9 cellular contexts compared by ENCODE assay signal in genomic region chr3:45553469-45553974, GRCh38. TPM values are rescaled to one million over a fixed set of nuclear protein-coding genes. Genes with fewer than 3 reads are reported as not detected.
DNase-seq lines count a peak whose midpoint lies in the region; ATAC-seq and TF ChIP-seq lines count a peak whose summit lies in the region.
"Had no signal": no experiment of that assay in that cellular context is flagged by ENCODE, and none has a peak within 500 bp of the region (broad histone marks: within the 10 kb centered on the region; RNA-seq: fewer than 3 reads in every experiment).

No MANE protein-coding gene starts in this region.

- H3K27me3 Mint-ChIP-seq in endothelial cell (ENCODE audit: unreplicated experiment): peaks cover 7% of the 10 kb centered on the region
- H3K27me3 Mint-ChIP-seq in natural killer cell (ENCODE audit: low read depth in 2 of 2): no peaks in the 10 kb centered on the region
- H3K27me3 Mint-ChIP-seq: memory B cell had no signal

- H3K4me1 Mint-ChIP-seq in endothelial cell (ENCODE audit: unreplicated experiment) (peaks cover 40% of the 10 kb centered on the region), natural killer cell (peaks cover 23 to 29% of the 10 kb centered on the region in 2 donors)

- DNase-seq in NCI-H82 (lab: John Stamatoyannopoulos, UW) (peak; percentile 32), NCI-H82 treated with DMSO at 0.1 percent for 48 hours (lab: John Stamatoyannopoulos, UW; ENCODE audit: unreplicated experiment) (no peak), NCI-H524 (lab: John Stamatoyannopoulos, UW) (peak; percentile 29 to 76), endothelial cell (ENCODE audit: low spot score) (no peak), natural killer cell (no peak), posterior vena cava (ENCODE audit: low spot score) (no peak)
- no peak for DNase-seq in activated CD8-positive, alpha-beta memory T cell treated with anti-CD3 and anti-CD28 coated beads, Interleukin-2, amount 50 U/mL, for 48 hours
- DNase-seq in activated CD4-positive, alpha-beta T cell treated with anti-CD3 and anti-CD28 coated beads, Interleukin-2, amount 50 U/mL, for 4 hours: no peak

- no peaks in the 10 kb centered on the region for H3K36me3 Mint-ChIP-seq in endothelial cell (ENCODE audit: low read depth, unreplicated experiment)
- no peaks in the 10 kb centered on the region for H3K36me3 Mint-ChIP-seq in natural killer cell
- H3K36me3 Mint-ChIP-seq: memory B cell had no signal

- peak; percentile 34 to 67 (median 45) for ATAC-seq in natural killer cell

- H3K9me3 Mint-ChIP-seq in endothelial cell (ENCODE audit: unreplicated experiment) (no peaks in the 10 kb centered on the region), natural killer cell (no peaks in the 10 kb centered on the region)
- H3K9me3 Mint-ChIP-seq: memory B cell had no signal

- H3K27ac Mint-ChIP-seq in endothelial cell (ENCODE audit: unreplicated experiment): peak overlapping the region; percentile 81
- peak overlapping the region; percentile 71 to 81 for H3K27ac Mint-ChIP-seq in natural killer cell

- TF ChIP-seq CTCF in endothelial cell (IDR thresholded peaks at IDR 0.05; ENCODE audit: unreplicated experiment): no peak
- no peak for TF ChIP-seq CTCF in natural killer cell (IDR thresholded peaks at IDR 0.05)

- no peak overlapping the region for H3K4me3 Mint-ChIP-seq in endothelial cell (ENCODE audit: unreplicated experiment)
- H3K4me3 Mint-ChIP-seq in natural killer cell: peak overlapping the region; percentile 76
- H3K4me3 Mint-ChIP-seq: memory B cell had no signal

- intact Hi-C loops in natural killer cell (cut with micrococcal nuclease): no loop called here
- intact Hi-C loops in posterior vena cava (cut with DNase I): no loop called here

RNA-seq across cellular contexts. Expression of gene LIMD1, which starts 41.0 kb away (rescaled TPM):
- total RNA-seq in endothelial cell (ENCODE audit: unreplicated experiment) (56.1 TPM), natural killer cell (10 to 100 TPM; 41.7 to 52.2 (median 48.6) TPM), posterior vena cava (10 to 100 TPM; 28.9 to 33.5 TPM)

Comparison
In these comparisons a context has a peak if more than half of its experiments do, and no peak if none do; other contexts are left out.
1. DNase-seq: peak in NCI-H82 (single experiment) and NCI-H524 (2 of 2); none in NCI-H82 treated with DMSO at 0.1 percent for 48 hours (single experiment), endothelial cell (single experiment), natural killer cell (single experiment), activated CD8-positive, alpha-beta memory T cell treated with anti-CD3 and anti-CD28 coated beads, Interleukin-2, amount 50 U/mL, for 48 hours (single experiment), activated CD4-positive, alpha-beta T cell treated with anti-CD3 and anti-CD28 coated beads, Interleukin-2, amount 50 U/mL, for 4 hours (0 of 2) and posterior vena cava (single experiment).